Comparison of ENCODE assay signal across 9 cellular contexts in the genomic region with DNA sequence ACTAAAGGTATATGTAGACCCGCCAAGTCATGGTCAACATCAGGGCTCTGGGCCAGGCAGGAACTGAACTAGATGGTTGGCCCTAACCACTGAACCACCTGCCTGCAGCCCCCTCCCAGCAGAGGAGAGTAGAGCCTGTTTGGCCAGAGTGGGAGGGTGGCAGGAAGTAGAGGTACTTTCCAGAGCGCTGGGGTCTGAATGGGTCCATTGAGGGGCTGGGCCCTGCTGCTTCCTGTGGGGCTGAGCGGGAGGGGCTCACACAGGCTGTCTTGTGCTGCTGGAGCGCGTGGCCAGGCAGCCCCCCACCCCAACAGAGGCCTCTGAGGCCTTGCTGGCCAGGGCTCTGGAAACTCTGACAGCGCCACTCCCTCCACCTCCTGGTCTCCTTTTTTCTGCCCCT. TPM values are rescaled to one million over a fixed set of nuclear protein-coding genes. Genes with fewer than 3 reads are reported as not detected.
DNase-seq lines count a peak whose midpoint lies in the region; ATAC-seq and TF ChIP-seq lines count a peak whose summit lies in the region.
"Had no signal": no experiment of that assay in that cellular context is flagged by ENCODE, and none has a peak within 500 bp of the region (broad histone marks: within the 10 kb centered on the region; RNA-seq: fewer than 3 reads in every experiment).

No MANE protein-coding gene starts in this region.

- H3K27me3 Mint-ChIP-seq in Calu3 (ENCODE audit: unreplicated experiment) (peaks cover 74% of the 10 kb centered on the region), HFFc6 (ENCODE audit: insufficient read depth) (peaks cover 2% of the 10 kb centered on the region; the same call in 1 of the 2 replicates)

- H3K4me1 Mint-ChIP-seq in Calu3 (ENCODE audit: low read depth, unreplicated experiment) (peaks cover 17% of the 10 kb centered on the region), HFFc6 (ENCODE audit: low read depth) (peaks cover 73% of the 10 kb centered on the region)

- TF ChIP-seq CTCF in Calu3 (IDR thresholded peaks at IDR 0.05; ENCODE audit: unreplicated experiment) (no peak), HFFc6 (IDR thresholded peaks at IDR 0.05) (no peak), prostate gland (IDR thresholded peaks at IDR 0.05) (no peak)

- no peaks in the 10 kb centered on the region for H3K9me3 ChIP-seq in prostate gland

- DNase-seq in Calu3 = no peak
- DNase-seq in HFFc6 = no peak
- DNase-seq in prostate gland (ENCODE audit: low spot score) = no peak
- no peak for DNase-seq in superior temporal gyrus (ENCODE audit: extremely low spot score)
- no peak for DNase-seq in SIG-M5 treated with dmso at 0.1 percent for 504 hours (lab: John Stamatoyannopoulos, UW; ENCODE audit: unreplicated experiment)
- DNase-seq in NCI-H1694 treated with DMSO at 0.1 percent for 48 hours (lab: John Stamatoyannopoulos, UW) = no peak
- DNase-seq: effector CD4-positive, alpha-beta T cell had no signal

- BruUV-seq in Calu3 (replicated peaks; lab: Mats Ljungman, UMichigan) = no TSS peak

- intact Hi-C loops in Calu3 (cut with micrococcal nuclease; ENCODE audit: unreplicated experiment) (no loop called here), prostate gland (cut with DNase I) (no loop called here)

- H3K36me3 ChIP-seq in prostate gland = no peaks in the 10 kb centered on the region

- H3K9me3 Mint-ChIP-seq in Calu3 (ENCODE audit: low read depth, unreplicated experiment) (no peaks in the 10 kb centered on the region), HFFc6 (no peaks in the 10 kb centered on the region)

- peak overlapping the region; percentile 17 for H3K27ac Mint-ChIP-seq in Calu3 (ENCODE audit: unreplicated experiment)
- H3K27ac Mint-ChIP-seq in HFFc6 = peak overlapping the region; percentile 92

- WGBS in prostate gland = 59% methylated on average over 6 of the region's 6 CpGs

- no peak for ATAC-seq in HG02885 (IDR thresholded peaks at IDR 0.05; ENCODE audit: poor library complexity, unreplicated experiment)

- no peak for TF ChIP-seq POLR2A in prostate gland (IDR thresholded peaks at IDR 0.05)

- CTCF ChIA-PET in Calu3 (lab: Charles Lee) = interaction anchor here (0.9 kb wide), 1 partner anchor 38 kb away, joined by 4 read pairs; no protein-coding TSS in a partner anchor

- H3K27ac ChIP-seq in cingulate gyrus (ENCODE audit: low read depth, low read length) (peak overlapping the region; percentile 39), prostate gland (peak overlapping the region; percentile 66 to 73)

- no peak overlapping the region for H3K4me3 Mint-ChIP-seq in Calu3 (ENCODE audit: low read depth, unreplicated experiment)
- H3K4me3 Mint-ChIP-seq in HFFc6 = peak overlapping the region; percentile 72

- H3K36me3 Mint-ChIP-seq in Calu3 (ENCODE audit: insufficient read depth, unreplicated experiment) = peaks cover 5% of the 10 kb centered on the region
- peaks cover 24% of the 10 kb centered on the region for H3K36me3 Mint-ChIP-seq in HFFc6 (ENCODE audit: low read depth)

- peaks cover 12% of the 10 kb centered on the region for H3K4me1 ChIP-seq in prostate gland (replicated peaks)

- H3K27me3 ChIP-seq in prostate gland (replicated peaks; ENCODE audit: insufficient read depth) = no peaks in the 10 kb centered on the region

- H3K4me3 ChIP-seq in prostate gland = no peak overlapping the region

RNA-seq across cellular contexts. Expression of a gene that starts 17.4 kb away (rescaled TPM):
- total RNA-seq in Calu3 (2022) (0.05 TPM in 1 of 2 replicates, not detected in the other), prostate gland (10 to 100 TPM; 14.3 to 29.4 TPM)
- total RNA-seq in HFFc6 (2021; fragmentation: NEBNext Ultra II Directional; extraction: Animal tissue kit (Norgen Biotek cat#: 25700)) = 100 to 1,000 TPM in 1 of 6 experiments, 10 to 100 TPM in 5; 81.2 to 111 (median 95.7) TPM

RNA-seq across cellular contexts. Expression of a gene that starts 47.5 kb away (rescaled TPM):
- 23.2 and 24.1 TPM in 2 replicates for total RNA-seq in Calu3 (2022)
- total RNA-seq in HFFc6 (2021; fragmentation: NEBNext Ultra II Directional; extraction: Animal tissue kit (Norgen Biotek cat#: 25700)) = 10 to 100 TPM; 23.3 to 28.1 (median 25.3) TPM
- total RNA-seq in prostate gland = 10 to 100 TPM; 23.6 to 25.6 TPM

RNA-seq across cellular contexts. Expression of a gene that starts 55.2 kb away (rescaled TPM):
- total RNA-seq in Calu3 (2022) (77.8 and 91.5 TPM in 2 replicates), prostate gland (100 to 1,000 TPM; 125 to 277 TPM)
- total RNA-seq in HFFc6 (2021; fragmentation: NEBNext Ultra II Directional; extraction: Animal tissue kit (Norgen Biotek cat#: 25700)) = 10 to 100 TPM; 55.1 to 62.9 (median 58.7) TPM

Comparison
In these comparisons a context has a peak if more than half of its experiments do, and no peak if none do; other contexts are left out.
1. RNA of a gene that starts 17.4 kb away (total RNA-seq): 81.2 to 111 TPM in HFFc6 and 14.3 to 29.4 TPM in prostate gland; 0.05 TPM in Calu3; every median in the first group is over 10 times any median in the second.